ENCODE assay signal across 8 cellular contexts in the genomic region with DNA sequence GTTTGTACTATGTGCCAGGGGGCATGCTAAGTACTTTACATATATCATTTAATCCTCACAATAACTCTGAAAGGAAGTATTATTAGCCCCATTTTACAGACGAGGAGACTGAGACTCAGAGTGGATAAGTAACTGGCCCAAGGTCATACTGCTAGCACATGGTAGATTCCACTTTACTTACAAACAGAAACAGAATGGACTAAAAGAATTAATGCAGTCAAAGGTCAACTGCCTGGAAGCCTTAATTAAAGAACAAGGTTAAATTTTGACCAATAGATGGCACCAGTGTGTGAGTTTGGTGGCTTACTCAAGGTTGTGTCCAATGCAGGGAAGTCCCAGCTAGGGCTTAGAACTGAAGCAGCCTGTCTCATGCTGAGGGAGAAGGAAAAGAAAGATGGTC. TPM values are rescaled to one million over a fixed set of nuclear protein-coding genes. Genes with fewer than 3 reads are reported as not detected.
DNase-seq lines count a peak whose midpoint lies in the region; ATAC-seq and TF ChIP-seq lines count a peak whose summit lies in the region.

No MANE protein-coding gene starts in this region.

- H3K36me3 ChIP-seq in hepatocyte (replicated peaks; ENCODE audit: insufficient read depth, low read depth) (no peaks in the 10 kb centered on the region), upper lobe of left lung (no peaks in the 10 kb centered on the region)

- no peaks in the 10 kb centered on the region for H3K79me2 ChIP-seq in hepatocyte

- no peak overlapping the region for H3K4me2 ChIP-seq in hepatocyte

- H3K27ac Mint-ChIP-seq in activated naive CD8-positive, alpha-beta T cell treated with anti-CD3 and anti-CD28 coated beads, Interleukin-2, amount 10 ng/mL, durations not matched to agents 7 days and 5 days, result no peak overlapping the region
- no peak overlapping the region for H3K27ac Mint-ChIP-seq in activated naive CD8-positive, alpha-beta T cell treated with anti-CD3 and anti-CD28 coated beads for 36 hours
- no peak overlapping the region for H3K27ac Mint-ChIP-seq in T-helper 17 cell

- no peak overlapping the region for H2AFZ ChIP-seq in hepatocyte

- H3K27me3 Mint-ChIP-seq in activated naive CD8-positive, alpha-beta T cell treated with anti-CD3 and anti-CD28 coated beads, Interleukin-2, amount 10 ng/mL, durations not matched to agents 7 days and 5 days, result no peaks in the 10 kb centered on the region
- no peaks in the 10 kb centered on the region for H3K27me3 Mint-ChIP-seq in activated naive CD8-positive, alpha-beta T cell treated with anti-CD3 and anti-CD28 coated beads for 36 hours
- H3K27me3 Mint-ChIP-seq in T-helper 17 cell, result peaks cover 2% of the 10 kb centered on the region

- H4K20me1 ChIP-seq in hepatocyte (ENCODE audit: insufficient read depth, poor library complexity, severe bottlenecking), result no peaks in the 10 kb centered on the region

- no peak for DNase-seq in activated naive CD8-positive, alpha-beta T cell treated with anti-CD3 and anti-CD28 coated beads, Interleukin-2, amount 10 ng/mL, durations not matched to agents 7 days and 5 days
- DNase-seq in activated naive CD8-positive, alpha-beta T cell treated with anti-CD3 and anti-CD28 coated beads for 36 hours, result no peak
- DNase-seq in LHCN-M2 (ENCODE audit: low read depth), result peak; percentile 64
- peak in 1 of 3 donors; percentile 6 for DNase-seq in T-helper 17 cell
- peak; percentile 56 for DNase-seq in hepatocyte (ENCODE audit: low spot score)
- no peak for DNase-seq in upper lobe of left lung
- no peak for DNase-seq in GM19238 (ENCODE audit: insufficient read length, low spot score)

- TF ChIP-seq CTCF in hepatocyte (IDR thresholded peaks at IDR 0.05; ENCODE audit: poor library complexity) (peak; percentile 39), upper lobe of left lung (IDR thresholded peaks at IDR 0.05) (peak in 5 of 6 experiments; percentile 16 to 41 (median 28))

- H3K9me3 ChIP-seq in T-helper 17 cell (ENCODE audit: control insufficient read depth, low read length, poor library complexity, severe bottlenecking), result no peaks in the 10 kb centered on the region
- no peaks in the 10 kb centered on the region for H3K9me3 ChIP-seq in hepatocyte (ENCODE audit: low read depth)
- no peaks in the 10 kb centered on the region for H3K9me3 ChIP-seq in upper lobe of left lung

- H3K27ac ChIP-seq in hepatocyte (no peak overlapping the region), upper lobe of left lung (no peak overlapping the region)

- POLR2A ChIA-PET in activated naive CD8-positive, alpha-beta T cell treated with anti-CD3 and anti-CD28 coated beads, Interleukin-2, amount 10 ng/mL, durations not matched to agents 7 days and 5 days (lab: Charles Lee), result no interaction called here

- no peaks in the 10 kb centered on the region for H3K9me2 ChIP-seq in hepatocyte (replicated peaks; ENCODE audit: insufficient read depth)

- H3K4me1 ChIP-seq in hepatocyte (ENCODE audit: insufficient read depth) (no peaks in the 10 kb centered on the region), upper lobe of left lung (no peaks in the 10 kb centered on the region)

- ATAC-seq in activated naive CD8-positive, alpha-beta T cell treated with anti-CD3 and anti-CD28 coated beads, Interleukin-2, amount 10 ng/mL, durations not matched to agents 7 days and 5 days (ENCODE audit: low read depth), result peak; percentile 60
- ATAC-seq in GM21825 (IDR thresholded peaks at IDR 0.05; ENCODE audit: unreplicated experiment) (peak; percentile 69), T-helper 17 cell (peak; percentile 68), upper lobe of left lung (ENCODE audit: low FRiP score in 2 of 2) (no peak)

- no peaks in the 10 kb centered on the region for H3K4me1 Mint-ChIP-seq in activated naive CD8-positive, alpha-beta T cell treated with anti-CD3 and anti-CD28 coated beads, Interleukin-2, amount 10 ng/mL, durations not matched to agents 7 days and 5 days
- peaks cover 1% of the 10 kb centered on the region for H3K4me1 Mint-ChIP-seq in activated naive CD8-positive, alpha-beta T cell treated with anti-CD3 and anti-CD28 coated beads for 36 hours
- H3K4me1 Mint-ChIP-seq in T-helper 17 cell, result no peaks in the 10 kb centered on the region

- TF ChIP-seq EP300 in upper lobe of left lung (IDR thresholded peaks at IDR 0.05), result no peak

- 35% methylated on average over 1 of the region's 1 CpG for WGBS in hepatocyte (ENCODE audit: low lambda C conversion rate, missing lambda C conversion rate)
- 17 to 62% methylated on average over 1 of the region's 1 CpG for WGBS in upper lobe of left lung, 2 donors

- TF ChIP-seq POLR2A in upper lobe of left lung (IDR thresholded peaks at IDR 0.05), result no peak

- H3K4me3 ChIP-seq in hepatocyte (no peak overlapping the region), upper lobe of left lung (no peak overlapping the region)

- no peak overlapping the region for H3K4me3 Mint-ChIP-seq in activated naive CD8-positive, alpha-beta T cell treated with anti-CD3 and anti-CD28 coated beads, Interleukin-2, amount 10 ng/mL, durations not matched to agents 7 days and 5 days
- H3K4me3 Mint-ChIP-seq in activated naive CD8-positive, alpha-beta T cell treated with anti-CD3 and anti-CD28 coated beads for 36 hours, result no peak overlapping the region
- H3K4me3 Mint-ChIP-seq in T-helper 17 cell, result no peak overlapping the region

- H3K27me3 ChIP-seq in hepatocyte (no peaks in the 10 kb centered on the region), upper lobe of left lung (no peaks in the 10 kb centered on the region)

- no peaks in the 10 kb centered on the region for H3K9me3 Mint-ChIP-seq in activated naive CD8-positive, alpha-beta T cell treated with anti-CD3 and anti-CD28 coated beads, Interleukin-2, amount 10 ng/mL, durations not matched to agents 7 days and 5 days
- no peaks in the 10 kb centered on the region for H3K9me3 Mint-ChIP-seq in activated naive CD8-positive, alpha-beta T cell treated with anti-CD3 and anti-CD28 coated beads for 36 hours

- no peaks in the 10 kb centered on the region for H3K36me3 Mint-ChIP-seq in activated naive CD8-positive, alpha-beta T cell treated with anti-CD3 and anti-CD28 coated beads, Interleukin-2, amount 10 ng/mL, durations not matched to agents 7 days and 5 days
- H3K36me3 Mint-ChIP-seq in activated naive CD8-positive, alpha-beta T cell treated with anti-CD3 and anti-CD28 coated beads for 36 hours, result no peaks in the 10 kb centered on the region
- no peaks in the 10 kb centered on the region for H3K36me3 Mint-ChIP-seq in T-helper 17 cell (ENCODE audit: low read depth)

RNA-seq across cellular contexts. Expression of a gene that starts 4.7 kb away (rescaled TPM):
- total RNA-seq in activated naive CD8-positive, alpha-beta T cell treated with anti-CD3 and anti-CD28 coated beads, Interleukin-2, amount 10 ng/mL, durations not matched to agents 7 days and 5 days, result not detected
- total RNA-seq in activated naive CD8-positive, alpha-beta T cell treated with anti-CD3 and anti-CD28 coated beads for 36 hours, result not detected
- total RNA-seq in LHCN-M2 (2014; rRNA removed), result not detected in 2 replicates
- not detected for polyA plus RNA-seq in LHCN-M2 (2012)
- total RNA-seq in T-helper 17 cell, result not detected
- not detected in 2 replicates for total RNA-seq in hepatocyte
- polyA plus RNA-seq in hepatocyte, result 0.21 TPM in 1 of 2 replicates, not detected in the other
- total RNA-seq in upper lobe of left lung, result not detected

RNA-seq across cellular contexts. Expression of a gene that starts 21.7 kb away (rescaled TPM):
- not detected for total RNA-seq in activated naive CD8-positive, alpha-beta T cell treated with anti-CD3 and anti-CD28 coated beads, Interleukin-2, amount 10 ng/mL, durations not matched to agents 7 days and 5 days
- not detected for total RNA-seq in activated naive CD8-positive, alpha-beta T cell treated with anti-CD3 and anti-CD28 coated beads for 36 hours
- total RNA-seq in LHCN-M2 (2014; rRNA removed) (0.06 TPM in 1 of 2 replicates, not detected in the other), T-helper 17 cell (not detected), hepatocyte (3.9 and 4.9 TPM in 2 replicates), upper lobe of left lung (1 to 10 TPM in 1 of 6 donors, under 1 TPM in 3, not detected in 2; 0.20 to 1.0 (median 0.64) TPM)
- not detected for polyA plus RNA-seq in LHCN-M2 (2012)
- polyA plus RNA-seq in hepatocyte, result 4.0 and 5.2 TPM in 2 replicates

Comparison
In these comparisons a context has a peak if more than half of its experiments do, and no peak if none do; other contexts are left out.
1. ATAC-seq: peak in activated naive CD8-positive, alpha-beta T cell treated with anti-CD3 and anti-CD28 coated beads, Interleukin-2, amount 10 ng/mL, durations not matched to agents 7 days and 5 days (single experiment), GM21825 (single experiment) and T-helper 17 cell (single experiment); none in upper lobe of left lung (0 of 2).
2. DNase-seq: peak in LHCN-M2 (single experiment) and hepatocyte (single experiment); none in activated naive CD8-positive, alpha-beta T cell treated with anti-CD3 and anti-CD28 coated beads, Interleukin-2, amount 10 ng/mL, durations not matched to agents 7 days and 5 days (single experiment), activated naive CD8-positive, alpha-beta T cell treated with anti-CD3 and anti-CD28 coated beads for 36 hours (single experiment), upper lobe of left lung (0 of 2) and GM19238 (single experiment).